8 cellular contexts compared by ENCODE assay signal in the genomic region with DNA sequence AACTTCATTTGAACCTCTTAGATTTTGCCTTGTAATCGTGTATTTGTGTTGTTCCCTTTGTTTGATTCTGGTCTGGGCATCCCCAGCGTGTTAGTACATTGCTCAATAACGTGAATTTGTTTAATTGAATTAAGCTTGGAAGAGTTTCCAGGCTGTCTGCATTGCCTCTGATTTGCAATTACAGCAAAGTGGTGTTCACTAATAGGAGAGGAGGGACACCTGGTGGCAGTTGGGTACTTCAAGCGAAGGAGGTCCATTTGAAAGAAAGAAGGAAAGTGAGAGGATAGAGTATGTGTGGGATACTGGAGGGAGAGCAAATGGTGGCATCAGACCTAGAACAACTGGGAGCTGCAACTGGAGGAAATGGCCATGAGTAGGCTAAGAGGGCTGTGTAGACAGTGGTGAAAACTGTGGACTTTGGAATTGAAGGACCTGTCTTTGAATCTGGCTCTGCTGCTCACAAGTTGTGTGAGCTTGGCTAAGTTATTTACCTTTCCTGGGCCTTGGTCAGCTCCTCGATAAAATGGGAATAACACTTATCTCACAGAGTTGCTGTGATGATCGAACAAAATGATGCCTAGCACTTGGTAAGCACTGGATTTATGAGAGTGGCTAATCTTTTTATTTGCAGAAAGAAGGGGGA. TPM values are rescaled to one million over a fixed set of nuclear protein-coding genes. Genes with fewer than 3 reads are reported as not detected.
DNase-seq lines count a peak whose midpoint lies in the region; ATAC-seq and TF ChIP-seq lines count a peak whose summit lies in the region.

No MANE protein-coding gene starts in this region.

- H3K9me3 ChIP-seq in OCI-LY3 (ENCODE audit: insufficient read depth, low read length): no peaks in the 10 kb centered on the region
- H3K9me3 ChIP-seq in hepatocyte (ENCODE audit: low read depth): no peaks in the 10 kb centered on the region

- H3K79me2 ChIP-seq in OCI-LY3 (ENCODE audit: low read length) (no peaks in the 10 kb centered on the region), hepatocyte (no peaks in the 10 kb centered on the region)

- H3K9ac ChIP-seq in OCI-LY3 (ENCODE audit: low read length): no peak overlapping the region

- H3K36me3 ChIP-seq in OCI-LY3 (replicated peaks; ENCODE audit: low read depth, low read length) (no peaks in the 10 kb centered on the region), hepatocyte (replicated peaks; ENCODE audit: insufficient read depth, low read depth) (no peaks in the 10 kb centered on the region)

- ATAC-seq in GM18870 (IDR thresholded peaks at IDR 0.05; ENCODE audit: unreplicated experiment) (peak; percentile 60), HG03442 (IDR thresholded peaks at IDR 0.05; ENCODE audit: unreplicated experiment) (peak; percentile 67)

- WGBS in hepatocyte (ENCODE audit: low lambda C conversion rate, missing lambda C conversion rate): 46% methylated on average over 6 of the region's 6 CpGs

- H3K4me3 ChIP-seq in OCI-LY3 (ENCODE audit: low read length): no peak overlapping the region
- no peak overlapping the region for H3K4me3 ChIP-seq in hepatocyte

- TF ChIP-seq CTCF in OCI-LY3 (IDR thresholded peaks at IDR 0.05; ENCODE audit: low read depth, low read length): peak; percentile 83
- peak; percentile 61 for TF ChIP-seq CTCF in hepatocyte (IDR thresholded peaks at IDR 0.05; ENCODE audit: poor library complexity)

- H3K4me1 ChIP-seq in OCI-LY3 (ENCODE audit: low read length) (peaks cover 39% of the 10 kb centered on the region), hepatocyte (ENCODE audit: insufficient read depth) (no peaks in the 10 kb centered on the region)

- H3K27me3 ChIP-seq in OCI-LY3 (ENCODE audit: low read depth, low read length) (no peaks in the 10 kb centered on the region; the same call in 1 of the 2 replicates), hepatocyte (no peaks in the 10 kb centered on the region)

- no peak overlapping the region for H2AFZ ChIP-seq in OCI-LY3 (ENCODE audit: low read depth, low read length)
- no peak overlapping the region for H2AFZ ChIP-seq in hepatocyte

- H3K4me2 ChIP-seq in OCI-LY3 (ENCODE audit: low read length) (no peak overlapping the region), hepatocyte (no peak overlapping the region)

- H3K9me2 ChIP-seq in hepatocyte (replicated peaks; ENCODE audit: insufficient read depth): no peaks in the 10 kb centered on the region

- H3K27ac ChIP-seq in OCI-LY3 (ENCODE audit: low read length) (no peak overlapping the region), hepatocyte (no peak overlapping the region)

- DNase-seq in COR-L47 (lab: John Stamatoyannopoulos, UW) (peak; percentile 27), amygdala (lab: John Stamatoyannopoulos, UW) (peak in 31 of 56 donors; percentile 10 to 64 (median 23)), hepatocyte (ENCODE audit: low spot score) (peak; percentile 59), middle frontal gyrus (ENCODE audit: extremely low spot score, low spot score) (no peak)
- DNase-seq in stimulated activated CD4-positive, alpha-beta T cell treated with anti-CD3 and anti-CD28 coated beads, Interleukin-2, amount 100 ng/mL, for 4 hours (ENCODE audit: low read depth): peak; percentile 12

- no peaks in the 10 kb centered on the region for H4K20me1 ChIP-seq in OCI-LY3 (ENCODE audit: insufficient read depth, low read length)
- H4K20me1 ChIP-seq in hepatocyte (ENCODE audit: insufficient read depth, poor library complexity, severe bottlenecking): no peaks in the 10 kb centered on the region

RNA-seq across cellular contexts. Expression of gene LSMEM1, which starts 15.2 kb away (rescaled TPM):
- total RNA-seq in hepatocyte: 1.3 and 1.9 TPM in 2 replicates
- 1.1 and 1.4 TPM in 2 replicates for polyA plus RNA-seq in hepatocyte

RNA-seq across cellular contexts. Expression of gene IFRD1, which starts 45.7 kb away (rescaled TPM):
- 83.7 and 114 TPM in 2 replicates for total RNA-seq in hepatocyte
- polyA plus RNA-seq in hepatocyte: 69.9 and 76.3 TPM in 2 replicates
